ENCODE assay signal across 1 cellular context in genomic region chr20:46710149-46710913, GRCh38.
TF ChIP-seq lines count a peak whose summit lies in the region.

No MANE protein-coding gene starts in this region.

TF ChIP-seq in HepG2, 621 proteins besides CTCF, POLR2A, EP300 and RAD21 (continued from another document and continues in another):
- TF ChIP-seq HNF1A (IDR thresholded peaks at IDR 0.05; ENCODE audit: low read depth) (no peak), HNF1A (CRISPR knock-in tag; IDR thresholded peaks at IDR 0.05; ENCODE audit: borderline replicate concordance) (peak; percentile 6; the same call in 1 of the 2 replicates), ZNF597 (CRISPR knock-in tag; IDR thresholded peaks at IDR 0.05) (no peak), DPF2 (CRISPR knock-in tag; IDR thresholded peaks at IDR 0.05; ENCODE audit: borderline replicate concordance, low read depth) (no peak), E2F5 (CRISPR knock-in tag; conservative IDR thresholded peaks at IDR 0.05) (no peak), ZFYVE20 (CRISPR knock-in tag; IDR thresholded peaks at IDR 0.05; ENCODE audit: borderline replicate concordance, low read depth) (no peak), MLXIP (CRISPR knock-in tag; IDR thresholded peaks at IDR 0.05; ENCODE audit: borderline replicate concordance) (peak; percentile 34; the same call in 1 of the 2 replicates), ZBTB4 (CRISPR knock-in tag; IDR thresholded peaks at IDR 0.05; ENCODE audit: borderline replicate concordance) (peak; percentile 12; the same call in 1 of the 2 replicates), PBX3 (CRISPR knock-in tag; IDR thresholded peaks at IDR 0.05; ENCODE audit: borderline replicate concordance) (0 out of 2 replicates have a peak, but pooled peaks have one; percentile 48), ZNF337 (CRISPR knock-in tag; IDR thresholded peaks at IDR 0.05; ENCODE audit: borderline replicate concordance, low read depth) (no peak), ZNF569 (CRISPR knock-in tag; IDR thresholded peaks at IDR 0.05; ENCODE audit: borderline replicate concordance) (0 out of 2 replicates have a peak, but pooled peaks have one; percentile 31), ZNF18 (CRISPR knock-in tag; IDR thresholded peaks at IDR 0.05; ENCODE audit: insufficient replicate concordance) (peak; percentile 82), ZNF317 (CRISPR knock-in tag; IDR thresholded peaks at IDR 0.05) (no peak), E2F2 (CRISPR knock-in tag; IDR thresholded peaks at IDR 0.05; ENCODE audit: borderline replicate concordance) (0 out of 2 replicates have a peak, but pooled peaks have one; percentile 79), PCBP2 (optimal IDR thresholded peaks at IDR 0.05; ENCODE audit: low read depth, low read length, poor library complexity, severe bottlenecking) (no peak), ZMYM2 (CRISPR knock-in tag; IDR thresholded peaks at IDR 0.05) (no peak; the same call in 1 of the 2 replicates), NCOA2 (CRISPR knock-in tag; IDR thresholded peaks at IDR 0.05) (0 out of 2 replicates have a peak, but pooled peaks have one; percentile 2), ARNT2 (CRISPR knock-in tag; IDR thresholded peaks at IDR 0.05; ENCODE audit: low read depth) (no peak), ETV6 (CRISPR knock-in tag; conservative IDR thresholded peaks at IDR 0.05) (no peak), RFXAP (CRISPR knock-in tag; IDR thresholded peaks at IDR 0.05; ENCODE audit: borderline replicate concordance) (peak; percentile 4; the same call in 1 of the 2 replicates), FOSL1 (CRISPR knock-in tag; IDR thresholded peaks at IDR 0.05; ENCODE audit: borderline replicate concordance) (no peak), SKI (IDR thresholded peaks at IDR 0.05; ENCODE audit: partially characterized antibody) (no peak), ZNF232 (CRISPR knock-in tag; IDR thresholded peaks at IDR 0.05; ENCODE audit: borderline replicate concordance) (0 out of 2 replicates have a peak, but pooled peaks have one; percentile 10), ETS1 (CRISPR knock-in tag; IDR thresholded peaks at IDR 0.05) (no peak), ZBTB38 (CRISPR knock-in tag; IDR thresholded peaks at IDR 0.05) (peak; percentile 81), NFAT5 (CRISPR knock-in tag; IDR thresholded peaks at IDR 0.05) (no peak), HNF4A (CRISPR knock-in tag; IDR thresholded peaks at IDR 0.05) (0 out of 2 replicates have a peak, but pooled peaks have one; percentile 13)
